1 cellular context compared by ENCODE assay signal in genomic region chr16:22307838-22308237, GRCh38.
TF ChIP-seq lines count a peak whose summit lies in the region.

No MANE protein-coding gene starts in this region.

TF ChIP-seq in IMR-90, 13 proteins besides CTCF, POLR2A, EP300 and RAD21:
- TF ChIP-seq, protein P1, sequence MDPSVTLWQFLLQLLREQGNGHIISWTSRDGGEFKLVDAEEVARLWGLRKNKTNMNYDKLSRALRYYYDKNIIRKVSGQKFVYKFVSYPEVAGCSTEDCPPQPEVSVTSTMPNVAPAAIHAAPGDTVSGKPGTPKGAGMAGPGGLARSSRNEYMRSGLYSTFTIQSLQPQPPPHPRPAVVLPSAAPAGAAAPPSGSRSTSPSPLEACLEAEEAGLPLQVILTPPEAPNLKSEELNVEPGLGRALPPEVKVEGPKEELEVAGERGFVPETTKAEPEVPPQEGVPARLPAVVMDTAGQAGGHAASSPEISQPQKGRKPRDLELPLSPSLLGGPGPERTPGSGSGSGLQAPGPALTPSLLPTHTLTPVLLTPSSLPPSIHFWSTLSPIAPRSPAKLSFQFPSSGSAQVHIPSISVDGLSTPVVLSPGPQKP (IDR thresholded peaks at IDR 0.05; ENCODE audit: borderline replicate concordance, low read depth, low read length), result no peak
- TF ChIP-seq CEBPB (IDR thresholded peaks at IDR 0.05; ENCODE audit: low read depth, low read length) (no peak), SMC3 (IDR thresholded peaks at IDR 0.05; ENCODE audit: low read depth, low read length) (no peak), NFE2L2 (IDR thresholded peaks at IDR 0.05; ENCODE audit: low read depth, low read length) (no peak), RCOR1 (IDR thresholded peaks at IDR 0.05; ENCODE audit: insufficient replicate concordance, low read length) (no peak), MAZ (IDR thresholded peaks at IDR 0.05; ENCODE audit: borderline replicate concordance, low read depth, low read length) (no peak)
TF ChIP-seq in IMR-90: peak in this region for 0.
